ENCODE assay signal across 3 cellular contexts in the genomic region with DNA sequence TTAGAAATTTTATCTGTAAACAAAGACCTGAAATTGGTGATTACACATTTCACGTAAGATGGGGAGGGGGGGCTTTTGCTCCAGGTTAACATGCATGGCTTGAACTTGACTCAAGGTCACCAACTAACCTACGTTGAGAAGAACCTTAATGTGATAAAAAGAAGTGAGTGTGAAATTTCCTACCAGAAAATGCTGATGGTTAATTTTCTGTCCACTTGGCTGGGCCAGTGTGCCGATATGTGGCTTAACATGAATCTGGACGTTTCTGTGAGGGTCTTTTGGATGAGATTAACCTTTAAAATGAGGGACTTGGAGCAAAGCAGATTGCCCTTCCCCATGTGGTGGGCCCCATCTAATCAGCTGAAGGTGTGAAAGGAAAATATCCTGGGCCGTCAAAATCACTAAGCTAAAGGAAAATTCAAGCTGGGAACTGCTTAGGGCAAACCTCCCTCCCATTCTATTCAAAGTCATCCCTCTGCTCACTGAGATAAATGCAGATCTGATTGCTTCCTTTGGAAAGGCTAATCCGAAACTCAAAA.
TF ChIP-seq lines count a peak whose summit lies in the region.

No MANE protein-coding gene starts in this region.

TF ChIP-seq in WTC11, 78 proteins besides CTCF, POLR2A, EP300 and RAD21:
- TF ChIP-seq ZNF671 (CRISPR knock-in tag; IDR thresholded peaks at IDR 0.05), result no peak
- TF ChIP-seq GTF2I (CRISPR knock-in tag; conservative IDR thresholded peaks at IDR 0.05), result peak; percentile 53; the same call in 1 of the 2 replicates
TF ChIP-seq in WTC11: peak in this region for 1.

TF ChIP-seq in H1, 55 proteins besides CTCF, POLR2A, EP300 and RAD21:
- no peak for TF ChIP-seq NRF1 (IDR thresholded peaks at IDR 0.05; ENCODE audit: low read depth, low read length)
- TF ChIP-seq SIRT6 (IDR thresholded peaks at IDR 0.05; ENCODE audit: low read length), result no peak
- TF ChIP-seq HDAC2 (IDR thresholded peaks at IDR 0.05; ENCODE audit: borderline replicate concordance in 1 of 2, low read depth in 2 of 2, low read length in 2 of 2), result no peak
- TF ChIP-seq KDM1A (IDR thresholded peaks at IDR 0.05; ENCODE audit: borderline replicate concordance, low read length), result peak; percentile 24; the same call in 1 of the 2 replicates
- TF ChIP-seq SP4 (IDR thresholded peaks at IDR 0.05; ENCODE audit: low read length), result no peak
- no peak for TF ChIP-seq JUN (IDR thresholded peaks at IDR 0.05; ENCODE audit: low read depth, low read length)
- no peak for TF ChIP-seq BACH1 (IDR thresholded peaks at IDR 0.05; ENCODE audit: low read length)
TF ChIP-seq in H1: peak in this region for 1.

TF ChIP-seq in SK-N-SH, 30 proteins besides CTCF, POLR2A, EP300 and RAD21:
- TF ChIP-seq NFIC (IDR thresholded peaks at IDR 0.05; ENCODE audit: borderline replicate concordance), result no peak
- TF ChIP-seq GATA2 (CRISPR knock-in tag; IDR thresholded peaks at IDR 0.05), result no peak
- no peak for TF ChIP-seq JUND (IDR thresholded peaks at IDR 0.05)
- TF ChIP-seq, protein P1, sequence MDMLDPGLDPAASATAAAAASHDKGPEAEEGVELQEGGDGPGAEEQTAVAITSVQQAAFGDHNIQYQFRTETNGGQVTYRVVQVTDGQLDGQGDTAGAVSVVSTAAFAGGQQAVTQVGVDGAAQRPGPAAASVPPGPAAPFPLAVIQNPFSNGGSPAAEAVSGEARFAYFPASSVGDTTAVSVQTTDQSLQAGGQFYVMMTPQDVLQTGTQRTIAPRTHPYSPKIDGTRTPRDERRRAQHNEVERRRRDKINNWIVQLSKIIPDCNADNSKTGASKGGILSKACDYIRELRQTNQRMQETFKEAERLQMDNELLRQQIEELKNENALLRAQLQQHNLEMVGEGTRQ (IDR thresholded peaks at IDR 0.05; ENCODE audit: borderline replicate concordance, low read depth, low read length), result no peak
- TF ChIP-seq NRF1 (IDR thresholded peaks at IDR 0.05; ENCODE audit: low read depth, low read length), result no peak
- TF ChIP-seq RXRA (IDR thresholded peaks at IDR 0.05; ENCODE audit: borderline replicate concordance, low read depth), result no peak
- no peak for TF ChIP-seq GABPA (IDR thresholded peaks at IDR 0.05; ENCODE audit: low read depth)
- no peak for TF ChIP-seq EZH2phosphoT487 (IDR thresholded peaks at IDR 0.05; ENCODE audit: borderline replicate concordance, low read depth)
